Comparison of ENCODE assay signal across 10 cellular contexts in genomic region chr12:810635-811415, GRCh38. TPM values are rescaled to one million over a fixed set of nuclear protein-coding genes. Genes with fewer than 3 reads are reported as not detected.
A peak's percentile ranks its signal among the peaks of the same experiment; 100 is the strongest.
DNase-seq lines count a peak whose midpoint lies in the region; ATAC-seq and TF ChIP-seq lines count a peak whose summit lies in the region.
"Had no signal": no experiment of that assay in that cellular context is flagged by ENCODE, and none has a peak within 500 bp of the region (broad histone marks: within the 10 kb centered on the region; RNA-seq: fewer than 3 reads in every experiment).

No MANE protein-coding gene starts in this region.

- TF ChIP-seq POLR2A in prostate gland (IDR thresholded peaks at IDR 0.05), result no peak

- TF ChIP-seq CTCF in prostate gland (IDR thresholded peaks at IDR 0.05), result no peak

- WGBS in prostate gland, result 53% methylated on average over 5 of the region's 5 CpGs

- H3K4me1 ChIP-seq in prostate gland (replicated peaks), result no peaks in the 10 kb centered on the region

- H3K27ac ChIP-seq in prostate gland, result no peak overlapping the region

- H3K27me3 ChIP-seq in prostate gland (replicated peaks; ENCODE audit: insufficient read depth), result no peaks in the 10 kb centered on the region

- H3K9me3 ChIP-seq in prostate gland, result no peaks in the 10 kb centered on the region

- ATAC-seq in HG03342 (IDR thresholded peaks at IDR 0.05; ENCODE audit: unreplicated experiment), result peak; percentile 47
- ATAC-seq: esophagus mucosa had no signal

- intact Hi-C loops in prostate gland (cut with DNase I), result loop anchor here (5.0 to 10.0 kb wide), 2 partner anchors 59 to 166 kb away; partner anchors contain the start of gene WNK1

- no peaks in the 10 kb centered on the region for H3K36me3 ChIP-seq in prostate gland

- no peak overlapping the region for H3K4me3 ChIP-seq in prostate gland

- DNase-seq in activated CD4-positive, alpha-beta T cell treated with anti-CD3 and anti-CD28 coated beads for 24 hours (ENCODE audit: low read depth in 2 of 2), result peak; percentile 33 to 35
- no peak for DNase-seq in activated CD4-positive, alpha-beta T cell treated with anti-CD3 and anti-CD28 coated beads for 1 hour
- DNase-seq in amniotic epithelial cell (ENCODE audit: low read depth), result peak; percentile 9
- peak; percentile 41 to 53 (median 52) for DNase-seq in stimulated activated CD4-positive, alpha-beta T cell treated with anti-CD3 and anti-CD28 coated beads, TNF-alpha, amount 100 ng/mL, for 48 hours (ENCODE audit: low read depth in 3 of 3)
- DNase-seq in cerebellar cortex (ENCODE audit: low spot score), result no peak
- DNase-seq in islet precursor cell, result no peak
- no peak for DNase-seq in prostate gland (ENCODE audit: low spot score)
- DNase-seq: NCI-H1048 had no signal

RNA-seq across cellular contexts. Expression of gene WNK1, which starts 58.4 kb away (rescaled TPM):
- total RNA-seq in prostate gland, result 100 to 1,000 TPM in 1 of 2 donors, 10 to 100 TPM in 1; 82.7 to 223 TPM

Comparison
In these comparisons a context has a peak if more than half of its experiments do, and no peak if none do; other contexts are left out.
1. DNase-seq: peak in activated CD4-positive, alpha-beta T cell treated with anti-CD3 and anti-CD28 coated beads for 24 hours (2 of 2), amniotic epithelial cell (single experiment) and stimulated activated CD4-positive, alpha-beta T cell treated with anti-CD3 and anti-CD28 coated beads, TNF-alpha, amount 100 ng/mL, for 48 hours (3 of 3); none in activated CD4-positive, alpha-beta T cell treated with anti-CD3 and anti-CD28 coated beads for 1 hour (single experiment), cerebellar cortex (single experiment), islet precursor cell (single experiment) and prostate gland (single experiment).